2 cellular contexts compared by ENCODE assay signal in the genomic region with DNA sequence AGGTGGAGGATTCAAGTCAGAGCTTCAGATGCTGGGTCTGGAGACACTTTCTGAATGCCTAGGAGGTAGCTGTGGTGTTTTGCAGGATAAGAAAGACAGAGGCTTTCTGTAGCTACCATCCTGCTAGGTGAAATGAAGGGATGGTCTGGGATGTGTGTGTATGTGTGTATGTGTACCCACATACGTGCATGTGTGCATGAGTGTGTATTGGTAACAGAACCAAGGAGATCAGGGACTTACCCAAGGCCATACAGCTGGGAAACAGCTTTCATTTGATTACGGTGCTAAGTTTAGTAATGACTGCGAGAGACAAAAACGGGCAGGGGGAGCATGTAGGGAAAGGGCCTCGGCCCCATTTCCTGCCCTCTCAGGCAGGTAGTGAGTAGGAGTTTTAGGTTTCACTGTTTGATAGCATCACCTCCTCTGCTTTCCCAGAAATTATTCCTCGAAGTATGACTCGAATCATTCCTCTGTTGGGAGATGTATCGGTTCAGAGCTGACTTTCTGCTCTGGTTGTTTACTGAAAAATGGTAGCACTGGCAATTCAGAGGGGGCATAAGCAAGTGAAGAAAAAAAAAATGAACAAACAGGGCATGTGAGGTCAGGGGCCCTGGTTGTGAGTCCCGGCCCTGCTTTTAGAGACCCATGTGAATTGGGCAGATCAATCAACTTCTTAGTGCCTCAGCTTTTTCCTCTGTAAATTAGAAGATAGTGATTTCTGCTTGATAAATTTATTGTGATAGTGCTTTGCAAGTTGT.
TF ChIP-seq lines count a peak whose summit lies in the region.

No MANE protein-coding gene starts in this region.

TF ChIP-seq in WTC11, 78 proteins besides CTCF, POLR2A, EP300 and RAD21 (continued from another document):
- TF ChIP-seq PREB (CRISPR knock-in tag; IDR thresholded peaks at IDR 0.05; ENCODE audit: borderline replicate concordance): no peak
- TF ChIP-seq MXD4 (CRISPR knock-in tag; IDR thresholded peaks at IDR 0.05; ENCODE audit: borderline replicate concordance): no peak
- TF ChIP-seq ZNF263 (CRISPR knock-in tag; IDR thresholded peaks at IDR 0.05; ENCODE audit: low read depth): no peak
- TF ChIP-seq, protein P1, sequence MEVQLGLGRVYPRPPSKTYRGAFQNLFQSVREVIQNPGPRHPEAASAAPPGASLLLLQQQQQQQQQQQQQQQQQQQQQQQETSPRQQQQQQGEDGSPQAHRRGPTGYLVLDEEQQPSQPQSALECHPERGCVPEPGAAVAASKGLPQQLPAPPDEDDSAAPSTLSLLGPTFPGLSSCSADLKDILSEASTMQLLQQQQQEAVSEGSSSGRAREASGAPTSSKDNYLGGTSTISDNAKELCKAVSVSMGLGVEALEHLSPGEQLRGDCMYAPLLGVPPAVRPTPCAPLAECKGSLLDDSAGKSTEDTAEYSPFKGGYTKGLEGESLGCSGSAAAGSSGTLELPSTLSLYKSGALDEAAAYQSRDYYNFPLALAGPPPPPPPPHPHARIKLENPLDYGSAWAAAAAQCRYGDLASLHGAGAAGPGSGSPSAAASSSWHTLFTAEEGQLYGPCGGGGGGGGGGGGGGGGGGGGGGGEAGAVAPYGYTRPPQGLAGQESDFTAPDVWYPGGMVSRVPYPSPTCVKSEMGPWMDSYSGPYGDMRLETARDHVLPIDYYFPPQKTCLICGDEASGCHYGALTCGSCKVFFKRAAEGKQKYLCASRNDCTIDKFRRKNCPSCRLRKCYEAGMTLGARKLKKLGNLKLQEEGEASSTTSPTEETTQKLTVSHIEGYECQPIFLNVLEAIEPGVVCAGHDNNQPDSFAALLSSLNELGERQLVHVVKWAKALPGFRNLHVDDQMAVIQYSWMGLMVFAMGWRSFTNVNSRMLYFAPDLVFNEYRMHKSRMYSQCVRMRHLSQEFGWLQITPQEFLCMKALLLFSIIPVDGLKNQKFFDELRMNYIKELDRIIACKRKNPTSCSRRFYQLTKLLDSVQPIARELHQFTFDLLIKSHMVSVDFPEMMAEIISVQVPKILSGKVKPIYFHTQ (CRISPR knock-in tag; IDR thresholded peaks at IDR 0.05): no peak
- TF ChIP-seq NFYB (CRISPR knock-in tag; conservative IDR thresholded peaks at IDR 0.05; ENCODE audit: low read depth): no peak
- TF ChIP-seq ETV6 (CRISPR knock-in tag; IDR thresholded peaks at IDR 0.05): no peak
- no peak for TF ChIP-seq KAT7 (CRISPR knock-in tag; IDR thresholded peaks at IDR 0.05; ENCODE audit: borderline replicate concordance)
- TF ChIP-seq, protein P2, sequence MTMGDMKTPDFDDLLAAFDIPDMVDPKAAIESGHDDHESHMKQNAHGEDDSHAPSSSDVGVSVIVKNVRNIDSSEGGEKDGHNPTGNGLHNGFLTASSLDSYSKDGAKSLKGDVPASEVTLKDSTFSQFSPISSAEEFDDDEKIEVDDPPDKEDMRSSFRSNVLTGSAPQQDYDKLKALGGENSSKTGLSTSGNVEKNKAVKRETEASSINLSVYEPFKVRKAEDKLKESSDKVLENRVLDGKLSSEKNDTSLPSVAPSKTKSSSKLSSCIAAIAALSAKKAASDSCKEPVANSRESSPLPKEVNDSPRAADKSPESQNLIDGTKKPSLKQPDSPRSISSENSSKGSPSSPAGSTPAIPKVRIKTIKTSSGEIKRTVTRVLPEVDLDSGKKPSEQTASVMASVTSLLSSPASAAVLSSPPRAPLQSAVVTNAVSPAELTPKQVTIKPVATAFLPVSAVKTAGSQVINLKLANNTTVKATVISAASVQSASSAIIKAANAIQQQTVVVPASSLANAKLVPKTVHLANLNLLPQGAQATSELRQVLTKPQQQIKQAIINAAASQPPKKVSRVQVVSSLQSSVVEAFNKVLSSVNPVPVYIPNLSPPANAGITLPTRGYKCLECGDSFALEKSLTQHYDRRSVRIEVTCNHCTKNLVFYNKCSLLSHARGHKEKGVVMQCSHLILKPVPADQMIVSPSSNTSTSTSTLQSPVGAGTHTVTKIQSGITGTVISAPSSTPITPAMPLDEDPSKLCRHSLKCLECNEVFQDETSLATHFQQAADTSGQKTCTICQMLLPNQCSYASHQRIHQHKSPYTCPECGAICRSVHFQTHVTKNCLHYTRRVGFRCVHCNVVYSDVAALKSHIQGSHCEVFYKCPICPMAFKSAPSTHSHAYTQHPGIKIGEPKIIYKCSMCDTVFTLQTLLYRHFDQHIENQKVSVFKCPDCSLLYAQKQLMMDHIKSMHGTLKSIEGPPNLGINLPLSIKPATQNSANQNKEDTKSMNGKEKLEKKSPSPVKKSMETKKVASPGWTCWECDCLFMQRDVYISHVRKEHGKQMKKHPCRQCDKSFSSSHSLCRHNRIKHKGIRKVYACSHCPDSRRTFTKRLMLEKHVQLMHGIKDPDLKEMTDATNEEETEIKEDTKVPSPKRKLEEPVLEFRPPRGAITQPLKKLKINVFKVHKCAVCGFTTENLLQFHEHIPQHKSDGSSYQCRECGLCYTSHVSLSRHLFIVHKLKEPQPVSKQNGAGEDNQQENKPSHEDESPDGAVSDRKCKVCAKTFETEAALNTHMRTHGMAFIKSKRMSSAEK (CRISPR knock-in tag; IDR thresholded peaks at IDR 0.05; ENCODE audit: borderline replicate concordance): no peak
- TF ChIP-seq MYBL2 (CRISPR knock-in tag; IDR thresholded peaks at IDR 0.05): no peak
- TF ChIP-seq ZNF219 (CRISPR knock-in tag; IDR thresholded peaks at IDR 0.05; ENCODE audit: borderline replicate concordance): no peak
- no peak for TF ChIP-seq NFATC4 (CRISPR knock-in tag; IDR thresholded peaks at IDR 0.05)
- TF ChIP-seq EMX1 (CRISPR knock-in tag; IDR thresholded peaks at IDR 0.05): no peak
- no peak for TF ChIP-seq TEAD4 (CRISPR knock-in tag; IDR thresholded peaks at IDR 0.05)
- TF ChIP-seq ZNF512 (CRISPR knock-in tag; IDR thresholded peaks at IDR 0.05; ENCODE audit: borderline replicate concordance): no peak
- TF ChIP-seq FOXK1 (CRISPR knock-in tag; IDR thresholded peaks at IDR 0.05): no peak
- no peak for TF ChIP-seq GRHL2 (CRISPR knock-in tag; IDR thresholded peaks at IDR 0.05; ENCODE audit: insufficient replicate concordance, severe bottlenecking)
TF ChIP-seq in WTC11: peak in this region for 0.

TF ChIP-seq in H1, 55 proteins besides CTCF, POLR2A, EP300 and RAD21 (continued from another document):
- no peak for TF ChIP-seq RFX5 (IDR thresholded peaks at IDR 0.05; ENCODE audit: borderline replicate concordance, low read depth, low read length)
- no peak for TF ChIP-seq EZH2 (IDR thresholded peaks at IDR 0.05; ENCODE audit: low read depth, low read length, severe bottlenecking)
- TF ChIP-seq GTF2F1 (IDR thresholded peaks at IDR 0.05; ENCODE audit: borderline replicate concordance, low read depth, low read length): no peak
- TF ChIP-seq POLR2AphosphoS5 (IDR thresholded peaks at IDR 0.05; ENCODE audit: low read depth, low read length): no peak
- TF ChIP-seq RBBP5 (IDR thresholded peaks at IDR 0.05; ENCODE audit: borderline replicate concordance, low read depth, low read length): no peak
- no peak for TF ChIP-seq CHD2 (IDR thresholded peaks at IDR 0.05; ENCODE audit: low read length)
- no peak for TF ChIP-seq YY1 (IDR thresholded peaks at IDR 0.05; ENCODE audit: low read depth, low read length)
- TF ChIP-seq NRF1 (IDR thresholded peaks at IDR 0.05; ENCODE audit: low read depth, low read length): no peak
- no peak for TF ChIP-seq SIX5 (IDR thresholded peaks at IDR 0.05; ENCODE audit: low read depth, low read length)
- TF ChIP-seq, protein P3, sequence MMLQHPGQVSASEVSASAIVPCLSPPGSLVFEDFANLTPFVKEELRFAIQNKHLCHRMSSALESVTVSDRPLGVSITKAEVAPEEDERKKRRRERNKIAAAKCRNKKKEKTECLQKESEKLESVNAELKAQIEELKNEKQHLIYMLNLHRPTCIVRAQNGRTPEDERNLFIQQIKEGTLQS (IDR thresholded peaks at IDR 0.05; ENCODE audit: insufficient read depth, low read depth, low read length): no peak
- no peak for TF ChIP-seq SUZ12 (IDR thresholded peaks at IDR 0.05; ENCODE audit: low read length)
- no peak for TF ChIP-seq EGR1 (IDR thresholded peaks at IDR 0.05; ENCODE audit: borderline replicate concordance, low read depth, low read length)
- no peak for TF ChIP-seq CEBPB (IDR thresholded peaks at IDR 0.05; ENCODE audit: low read depth, low read length)
- TF ChIP-seq RXRA (IDR thresholded peaks at IDR 0.05; ENCODE audit: insufficient read depth, low read depth, low read length): no peak
- no peak for TF ChIP-seq HDAC2 (IDR thresholded peaks at IDR 0.05; ENCODE audit: borderline replicate concordance in 1 of 2, low read depth in 2 of 2, low read length in 2 of 2)
- no peak for TF ChIP-seq KDM1A (IDR thresholded peaks at IDR 0.05; ENCODE audit: borderline replicate concordance, low read length)
- no peak for TF ChIP-seq CHD1 (IDR thresholded peaks at IDR 0.05; ENCODE audit: low read depth, low read length)
- no peak for TF ChIP-seq CBX8 (IDR thresholded peaks at IDR 0.05; ENCODE audit: borderline replicate concordance, low read depth, low read length)
